Comparison of ENCODE assay signal across 17 cellular contexts in the genomic region with DNA sequence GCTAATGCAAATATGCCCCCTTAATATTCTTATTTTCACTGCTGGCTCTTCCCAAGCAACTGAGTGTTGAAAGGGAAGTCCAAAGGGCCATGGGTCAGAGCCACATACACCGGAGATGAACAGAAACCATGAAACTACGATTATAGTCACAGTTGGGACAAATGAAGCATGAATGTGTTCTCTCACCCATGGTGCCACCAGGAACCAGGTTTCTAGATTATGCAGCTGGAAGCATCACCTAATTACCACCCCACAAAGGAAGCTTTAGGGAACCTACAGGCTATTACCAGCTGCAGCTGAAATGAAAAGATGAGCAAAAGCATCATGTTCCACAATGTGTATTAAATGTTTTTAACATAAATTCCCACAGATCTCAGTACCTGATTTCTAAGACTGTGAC. TPM values are rescaled to one million over a fixed set of nuclear protein-coding genes. Genes with fewer than 3 reads are reported as not detected.
A peak's percentile ranks its signal among the peaks of the same experiment; 100 is the strongest.
DNase-seq lines count a peak whose midpoint lies in the region; ATAC-seq and TF ChIP-seq lines count a peak whose summit lies in the region.
"Had no signal": no experiment of that assay in that cellular context is flagged by ENCODE, and none has a peak within 500 bp of the region (broad histone marks: within the 10 kb centered on the region; RNA-seq: fewer than 3 reads in every experiment).

No MANE protein-coding gene starts in this region.

- H3K27ac ChIP-seq in ACC112 (ENCODE audit: low read depth, low read length) (peak overlapping the region; percentile 66), fibroblast of lung (ENCODE audit: insufficient read depth, low read length) (no peak overlapping the region), esophagus squamous epithelium (no peak overlapping the region)
- H3K27ac ChIP-seq: HL-60 had no signal

- H3K4me3 ChIP-seq in ACC112 (ENCODE audit: low read depth, low read length): peak overlapping the region; percentile 5; the same call in 1 of the 2 replicates
- no peak overlapping the region for H3K4me3 ChIP-seq in fibroblast of lung (replicated peaks in 1 of 4; ENCODE audit: control extremely low read depth in 1 of 4, insufficient read depth in 1 of 4, low read depth in 3 of 4, low read length in 4 of 4)
- no peak overlapping the region for H3K4me3 ChIP-seq in esophagus squamous epithelium

- ATAC-seq in GM18511 (IDR thresholded peaks at IDR 0.05; ENCODE audit: unreplicated experiment) (peak; percentile 73), HG03354 (IDR thresholded peaks at IDR 0.05; ENCODE audit: poor library complexity, severe bottlenecking, unreplicated experiment) (peak; percentile 59)
- ATAC-seq: SK-N-SH treated with all-trans-retinoic acid at 6 μM for 48 hours had no signal

- H3K36me3 ChIP-seq in ACC112 (ENCODE audit: insufficient read depth, low read length): peaks cover 23% of the 10 kb centered on the region
- no peaks in the 10 kb centered on the region for H3K36me3 ChIP-seq in fibroblast of lung (ENCODE audit: control insufficient read depth, insufficient read depth, low read length)
- no peaks in the 10 kb centered on the region for H3K36me3 ChIP-seq in esophagus squamous epithelium

- H2AFZ ChIP-seq in ACC112 (ENCODE audit: low read length, unreplicated experiment) (no peak overlapping the region), fibroblast of lung (ENCODE audit: low read length) (no peak overlapping the region)

- no peak overlapping the region for H3K9ac ChIP-seq in fibroblast of lung (ENCODE audit: insufficient read depth, low read length)

- H3K4me1 ChIP-seq in ACC112 (ENCODE audit: control insufficient read depth, insufficient read depth, low read length, unreplicated experiment): peaks cover 61% of the 10 kb centered on the region
- H3K4me1 ChIP-seq in fibroblast of lung (ENCODE audit: control insufficient read depth, extremely low read depth, insufficient read depth, low read length): no peaks in the 10 kb centered on the region
- H3K4me1 ChIP-seq in esophagus squamous epithelium: peaks cover 2 to 20% (median 3%) of the 10 kb centered on the region in 3 donors

- DNase-seq in fibroblast of lung (ENCODE audit: low read depth in 2 of 2) (no peak), kidney tubule cell (ENCODE audit: low spot score) (no peak), esophagus squamous epithelium (lab: John Stamatoyannopoulos, UW) (no peak), mesenteric fat pad (ENCODE audit: low spot score) (no peak)
- DNase-seq: AML-193; Calu3; CD4-positive, alpha-beta T cell; NCI-H1436 treated with DMSO at 0.1 percent for 48 hours; NCI-H2029 treated with DMSO at 0.1 percent for 48 hours; NCI-H510A treated with DMSO at 0.1 percent for 48 hours; SHP77 treated with DMSO at 0.1 percent for 48 hours; T-helper 1 cell had no signal

- peaks cover 72% of the 10 kb centered on the region for H3K79me2 ChIP-seq in ACC112 (ENCODE audit: control insufficient read depth, insufficient read depth, low read length, unreplicated experiment)
- H3K79me2 ChIP-seq in fibroblast of lung (ENCODE audit: control insufficient read depth, insufficient read depth, low read length): peaks cover 3% of the 10 kb centered on the region

- H3K27me3 ChIP-seq in ACC112 (ENCODE audit: insufficient read depth, low read length) (no peaks in the 10 kb centered on the region), fibroblast of lung (ENCODE audit: control insufficient read depth, insufficient read depth, low read length) (no peaks in the 10 kb centered on the region), esophagus squamous epithelium (no peaks in the 10 kb centered on the region)

- H3K9me3 ChIP-seq in fibroblast of lung (ENCODE audit: control insufficient read depth, insufficient read depth, low read depth, low read length) (no peaks in the 10 kb centered on the region), esophagus squamous epithelium (no peaks in the 10 kb centered on the region)

- intact Hi-C loops in esophagus squamous epithelium (cut with DNase I): no loop called here

- no peak for TF ChIP-seq POLR2A in esophagus squamous epithelium (IDR thresholded peaks at IDR 0.05)

- 25 to 69% methylated on average over 1 to 2 of the region's 2 CpGs for WGBS in esophagus squamous epithelium, 2 donors

- no peaks in the 10 kb centered on the region for H4K20me1 ChIP-seq in fibroblast of lung (ENCODE audit: control insufficient read depth, extremely low read depth, insufficient read depth, low read length)

- no peak for TF ChIP-seq CTCF in fibroblast of lung (conservative IDR thresholded peaks at IDR 0.05 in 1 of 2, IDR thresholded peaks at IDR 0.05 in 1 of 2; ENCODE audit: low read depth in 1 of 2, low read length in 2 of 2)
- no peak for TF ChIP-seq CTCF in esophagus squamous epithelium (IDR thresholded peaks at IDR 0.05)

- peak overlapping the region; percentile 54 for H3K4me2 ChIP-seq in fibroblast of lung (ENCODE audit: extremely low read depth, insufficient read depth, low read length)

RNA-seq across cellular contexts. Expression of a gene that starts 15.4 kb away (rescaled TPM):
- total RNA-seq in fibroblast of lung (92.5 and 222 TPM in 2 replicates), esophagus squamous epithelium (10 to 100 TPM in 3 of 4 donors, 1 to 10 TPM in 1; 2.5 to 31.9 (median 14.7) TPM), mesenteric fat pad (107 TPM)
- 62.2 and 89.4 TPM in 2 replicates for polyA plus RNA-seq in fibroblast of lung
- 36.4 and 49.0 TPM in 2 replicates for polyA plus RNA-seq in fibroblast of lung (2012)
- polyA minus RNA-seq in fibroblast of lung (ENCODE audit: low replicate concordance): 56.5 and 101 TPM in 2 replicates
- total RNA-seq: CD4-positive, alpha-beta T cell had no signal
